ENCODE assay signal across 8 cellular contexts in genomic region chr19:40596608-40597328, GRCh38. TPM values are rescaled to one million over a fixed set of nuclear protein-coding genes. Genes with fewer than 3 reads are reported as not detected.
DNase-seq lines count a peak whose midpoint lies in the region; ATAC-seq, FAIRE-seq and TF ChIP-seq lines count a peak whose summit lies in the region.

No MANE protein-coding gene starts in this region.

- no peaks in the 10 kb centered on the region for H3K36me3 ChIP-seq in astrocyte (ENCODE audit: insufficient read depth, low read length)

- peaks cover 28% of the 10 kb centered on the region for H3K4me1 ChIP-seq in astrocyte (ENCODE audit: insufficient read depth, low read length)

- H3K4me2 ChIP-seq in astrocyte (ENCODE audit: low read length) = peak overlapping the region; percentile 86

- peaks cover 21% of the 10 kb centered on the region for H3K4me1 Mint-ChIP-seq in astrocyte (ENCODE audit: low read depth, unreplicated experiment)

- DNase-seq in ACHN (peak; percentile 75), HFF-Myc (ENCODE audit: extremely low read depth, low read depth) (no peak), astrocyte (ENCODE audit: low read depth) (no peak), kidney glomerular epithelial cell (lab: John Stamatoyannopoulos, UW) (peak; percentile 30), AML-193 (lab: John Stamatoyannopoulos, UW) (no peak), T-helper 1 cell (no peak)

- in situ Hi-C loops in ACHN (cut with HindIII; ENCODE audit: low pct_ligation_motif_present, low pct_unique_long_range_greater_than_20kb, low sequenced_read_pairs) = no loop called here

- H3K27me3 Mint-ChIP-seq in astrocyte (ENCODE audit: low read depth, unreplicated experiment) = peaks cover 28% of the 10 kb centered on the region

- peaks cover 12% of the 10 kb centered on the region for H4K20me1 ChIP-seq in astrocyte (ENCODE audit: insufficient read depth, low read length)

- H3K27me3 ChIP-seq in astrocyte (ENCODE audit: insufficient read depth, low read length) = no peaks in the 10 kb centered on the region

- H3K27ac ChIP-seq in astrocyte (ENCODE audit: low read depth, low read length) = peak overlapping the region; percentile 27

- H3K9me3 ChIP-seq in astrocyte (ENCODE audit: insufficient read depth, low read depth, low read length) = no peaks in the 10 kb centered on the region

- no peak overlapping the region for H3K27ac Mint-ChIP-seq in astrocyte (ENCODE audit: unreplicated experiment)

- no peaks in the 10 kb centered on the region for H3K9me3 Mint-ChIP-seq in astrocyte (ENCODE audit: unreplicated experiment)

- TF ChIP-seq CTCF in HFF-Myc (IDR thresholded peaks at IDR 0.05; ENCODE audit: low read depth, low read length, missing control alignments) = no peak
- TF ChIP-seq CTCF in astrocyte (IDR thresholded peaks at IDR 0.05; ENCODE audit: insufficient read depth, low read depth, low read length) = no peak

- H3K36me3 Mint-ChIP-seq in astrocyte (ENCODE audit: low read depth, unreplicated experiment) = peaks cover 2% of the 10 kb centered on the region

- H3K79me2 ChIP-seq in astrocyte (ENCODE audit: insufficient read depth, low read length) = no peaks in the 10 kb centered on the region

- no peak for FAIRE-seq in astrocyte (lab: Jason Lieb, UNC)

- no peak for ATAC-seq in GM18867 (IDR thresholded peaks at IDR 0.05; ENCODE audit: unreplicated experiment)
- no peak for ATAC-seq in HG03439 (IDR thresholded peaks at IDR 0.05; ENCODE audit: unreplicated experiment)

- peak overlapping the region; percentile 80 for H3K9ac ChIP-seq in astrocyte (ENCODE audit: low read length)

- H3K4me3 Mint-ChIP-seq in astrocyte (ENCODE audit: unreplicated experiment) = no peak overlapping the region

- H3K4me3 ChIP-seq in HFF-Myc (replicated peaks; ENCODE audit: low read depth, low read length) (peak overlapping the region; percentile 55), astrocyte (ENCODE audit: insufficient read depth, low read depth, low read length) (peak overlapping the region; percentile 60)

- H2AFZ ChIP-seq in astrocyte (ENCODE audit: low read depth, low read length) = peak overlapping the region; percentile 39

RNA-seq across cellular contexts. Expression of gene LTBP4, which starts 4.4 kb away (rescaled TPM):
- 46.9 and 63.5 TPM in 2 replicates for total RNA-seq in astrocyte

RNA-seq across cellular contexts. Expression of gene SHKBP1, which starts 20.1 kb away (rescaled TPM):
- total RNA-seq in astrocyte = 56.3 and 60.4 TPM in 2 replicates

Comparison
In these comparisons a context has a peak if more than half of its experiments do, and no peak if none do; other contexts are left out.
1. DNase-seq: peak in ACHN (single experiment) and kidney glomerular epithelial cell (single experiment); none in HFF-Myc (single experiment), astrocyte (single experiment), AML-193 (0 of 2) and T-helper 1 cell (0 of 5).